Comparison of ENCODE assay signal across 1 cellular context in genomic region chr1:204348722-204349121, GRCh38.
TF ChIP-seq lines count a peak whose summit lies in the region.

No MANE protein-coding gene starts in this region.

TF ChIP-seq in H1, 55 proteins besides CTCF, POLR2A, EP300 and RAD21 (continued from another document):
- TF ChIP-seq TEAD4 (IDR thresholded peaks at IDR 0.05; ENCODE audit: low read depth, low read length) (no peak), SP1 (IDR thresholded peaks at IDR 0.05; ENCODE audit: low read depth, low read length) (no peak), KDM5A (IDR thresholded peaks at IDR 0.05; ENCODE audit: low read length) (no peak), TCF12 (IDR thresholded peaks at IDR 0.05; ENCODE audit: low read depth, low read length) (no peak), EZH2 (IDR thresholded peaks at IDR 0.05; ENCODE audit: low read depth, low read length, severe bottlenecking) (no peak), BRCA1 (IDR thresholded peaks at IDR 0.05; ENCODE audit: low read depth, low read length) (no peak), YY1 (IDR thresholded peaks at IDR 0.05; ENCODE audit: low read depth, low read length) (no peak), KDM1A (IDR thresholded peaks at IDR 0.05; ENCODE audit: borderline replicate concordance, low read length) (no peak), CHD2 (IDR thresholded peaks at IDR 0.05; ENCODE audit: low read length) (no peak), RNF2 (IDR thresholded peaks at IDR 0.05; ENCODE audit: borderline replicate concordance, low read depth, low read length, missing control alignments, poor library complexity, severe bottlenecking) (no peak), HDAC6 (IDR thresholded peaks at IDR 0.05; ENCODE audit: low read depth, low read length) (no peak), CHD1 (IDR thresholded peaks at IDR 0.05; ENCODE audit: low read depth, low read length) (no peak), ATF3 (IDR thresholded peaks at IDR 0.05; ENCODE audit: insufficient read depth, low read depth, low read length) (no peak), CEBPB (IDR thresholded peaks at IDR 0.05; ENCODE audit: low read depth, low read length) (no peak)
- TF ChIP-seq, protein P1, sequence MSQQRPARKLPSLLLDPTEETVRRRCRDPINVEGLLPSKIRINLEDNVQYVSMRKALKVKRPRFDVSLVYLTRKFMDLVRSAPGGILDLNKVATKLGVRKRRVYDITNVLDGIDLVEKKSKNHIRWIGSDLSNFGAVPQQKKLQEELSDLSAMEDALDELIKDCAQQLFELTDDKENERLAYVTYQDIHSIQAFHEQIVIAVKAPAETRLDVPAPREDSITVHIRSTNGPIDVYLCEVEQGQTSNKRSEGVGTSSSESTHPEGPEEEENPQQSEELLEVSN (IDR thresholded peaks at IDR 0.05), result no peak
TF ChIP-seq in H1: peak in this region for 0.
